ENCODE assay signal across 8 cellular contexts in the genomic region with DNA sequence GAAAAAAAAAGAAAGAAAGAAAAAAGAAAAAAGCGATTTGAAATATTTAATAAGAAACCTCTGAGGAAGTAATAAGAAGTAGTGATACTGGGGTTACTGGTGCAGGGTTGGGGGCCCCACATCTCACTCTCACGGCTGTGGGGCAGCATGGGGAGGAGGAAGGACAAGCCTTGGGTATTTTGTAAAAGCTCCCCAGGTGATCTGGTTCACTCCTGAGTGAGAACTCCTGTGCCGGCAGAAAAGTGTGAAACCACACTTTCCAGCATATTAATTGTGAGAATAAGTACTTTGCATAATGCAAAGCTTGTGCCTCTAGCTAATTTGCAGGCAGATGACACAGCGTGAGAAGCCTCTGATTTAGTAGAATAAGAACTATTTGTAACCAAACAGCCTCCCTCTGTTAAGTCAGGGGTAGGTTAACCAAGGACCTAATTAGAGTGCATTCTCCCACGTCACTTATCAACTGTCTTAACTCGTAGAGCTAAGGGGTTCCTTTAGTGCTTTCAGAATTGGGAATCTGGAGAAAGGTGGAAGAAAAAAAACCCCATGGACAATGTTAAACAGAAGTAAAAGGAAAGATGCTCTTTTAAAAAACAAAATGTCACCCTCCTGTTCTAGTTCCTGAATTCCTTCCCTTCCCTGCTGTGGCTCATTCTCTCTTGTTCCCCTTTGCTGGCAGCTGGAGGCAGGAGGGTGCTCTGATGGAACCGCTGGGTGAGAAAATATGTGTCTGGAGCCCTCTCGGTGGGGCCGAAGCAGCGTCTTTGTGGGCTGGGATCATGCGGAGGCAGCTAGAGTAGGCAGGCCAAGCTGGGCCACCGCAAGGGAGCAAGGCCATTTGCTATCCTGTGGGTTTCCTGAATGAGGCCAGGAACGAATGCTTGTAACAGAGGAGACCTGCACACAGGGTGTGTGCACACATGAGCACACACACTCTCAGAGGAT.
DNase-seq lines count a peak whose midpoint lies in the region; ATAC-seq lines count a peak whose summit lies in the region.

No MANE protein-coding gene starts in this region.

- H3K27me3 Mint-ChIP-seq in central memory CD8-positive, alpha-beta T cell, result no peaks in the 10 kb centered on the region

- H3K4me3 Mint-ChIP-seq in central memory CD8-positive, alpha-beta T cell, result peak overlapping the region; percentile 91

- peak; percentile 69 for ATAC-seq in GM18868 (IDR thresholded peaks at IDR 0.05; ENCODE audit: unreplicated experiment)
- ATAC-seq in HG02763 (IDR thresholded peaks at IDR 0.05; ENCODE audit: unreplicated experiment), result peak; percentile 77
- ATAC-seq in central memory CD8-positive, alpha-beta T cell (replicated peaks; ENCODE audit: extremely low read depth, poor library complexity, severe bottlenecking), result peak; percentile 50

- peak overlapping the region; percentile 100 for H3K27ac Mint-ChIP-seq in central memory CD8-positive, alpha-beta T cell (ENCODE audit: low read depth)

- peaks cover 100% of the 10 kb centered on the region for H3K4me1 Mint-ChIP-seq in central memory CD8-positive, alpha-beta T cell

- H3K9me3 Mint-ChIP-seq in central memory CD8-positive, alpha-beta T cell, result no peaks in the 10 kb centered on the region

- DNase-seq in T-helper 1 cell (peak; percentile 32 to 81 (median 53)), GF-D8 (lab: John Stamatoyannopoulos, UW) (no peak), DMS153 (lab: John Stamatoyannopoulos, UW) (no peak), dedifferentiated amniotic fluid mesenchymal stem cell (ENCODE audit: extremely low spot score) (no peak)
- peak; percentile 34 to 74 for DNase-seq in central memory CD8-positive, alpha-beta T cell (ENCODE audit: low spot score in 2 of 2)
- DNase-seq in stimulated activated CD4-positive, alpha-beta T cell treated with anti-CD3 and anti-CD28 coated beads, Interleukin-2, amount 100 ng/mL, for 4 hours (ENCODE audit: low read depth), result peak; percentile 40

- H3K36me3 Mint-ChIP-seq in central memory CD8-positive, alpha-beta T cell (ENCODE audit: insufficient read depth), result peaks cover 48% of the 10 kb centered on the region

Comparison
In these comparisons a context has a peak if more than half of its experiments do, and no peak if none do; other contexts are left out.
1. DNase-seq: peak in T-helper 1 cell (5 of 5), central memory CD8-positive, alpha-beta T cell (2 of 2) and stimulated activated CD4-positive, alpha-beta T cell treated with anti-CD3 and anti-CD28 coated beads, Interleukin-2, amount 100 ng/mL, for 4 hours (single experiment); none in GF-D8 (single experiment), DMS153 (single experiment) and dedifferentiated amniotic fluid mesenchymal stem cell (single experiment).
2. Peak in every context shown above with its lines, with median percentiles within 50 percentile points of each other: ATAC-seq.